ENCODE assay signal across 18 cellular contexts in the genomic region with DNA sequence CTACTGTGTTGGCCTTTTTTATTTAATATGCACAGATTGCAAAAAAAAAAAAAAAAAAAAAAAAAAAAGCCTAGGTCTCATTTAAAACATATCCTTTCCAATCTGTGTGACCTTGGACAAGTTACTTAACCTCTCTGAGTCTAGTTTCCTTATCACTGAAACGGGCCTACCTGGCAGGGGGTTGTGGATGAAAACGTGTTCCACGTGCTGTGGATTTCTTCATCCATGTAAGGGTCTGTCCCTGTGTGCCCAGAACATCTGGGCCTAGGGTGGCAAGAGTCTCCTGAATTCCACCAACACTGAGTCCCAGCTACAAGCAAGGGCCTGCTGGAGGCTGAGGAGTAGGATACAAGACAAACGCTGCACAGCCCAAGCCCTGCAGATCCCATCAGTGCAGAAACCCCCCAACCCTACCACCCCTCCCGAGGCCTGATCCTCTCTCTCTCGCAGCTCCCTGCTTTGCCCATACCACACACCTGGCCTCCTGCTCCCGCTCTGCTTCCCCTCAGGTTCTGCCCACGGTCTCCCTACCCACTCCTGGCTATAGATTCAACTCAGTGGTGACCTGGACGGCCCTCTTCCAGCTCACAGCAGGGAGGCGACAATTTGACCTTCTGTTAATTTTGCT. TPM values are rescaled to one million over a fixed set of nuclear protein-coding genes. Genes with fewer than 3 reads are reported as not detected.
DNase-seq lines count a peak whose midpoint lies in the region; ATAC-seq, FAIRE-seq and TF ChIP-seq lines count a peak whose summit lies in the region.
"Had no signal": no experiment of that assay in that cellular context is flagged by ENCODE, and none has a peak within 500 bp of the region (broad histone marks: within the 10 kb centered on the region; RNA-seq: fewer than 3 reads in every experiment).

No MANE protein-coding gene starts in this region.

- H3K4me2 ChIP-seq in BLaER1 treated with 17β-estradiol and CSF1 and Interleukin-3, amounts not matched to agents 10 nM and 100 nM = peak overlapping the region in 8 of 11 experiments; percentile 60 to 93 (median 84); a peak in 16 of 22 replicates
- H3K4me2 ChIP-seq in H9 (ENCODE audit: insufficient read depth, insufficient read length, low read length) = no peak overlapping the region

- no peak overlapping the region for H2BK12ac ChIP-seq in H9 (ENCODE audit: insufficient read length, low read depth, low read length)

- H2BK15ac ChIP-seq in H9 (ENCODE audit: low read depth, low read length) = no peak overlapping the region

- H3K4me1 Mint-ChIP-seq in H9 = peaks cover 3 to 24% of the 10 kb centered on the region in 2 experiments; a peak in 3 of 4 replicates
- H3K4me1 Mint-ChIP-seq in osteocyte (ENCODE audit: unreplicated experiment) = peaks cover 6% of the 10 kb centered on the region

- H3K56ac ChIP-seq in H9 (ENCODE audit: insufficient read length, low read depth, low read length) = no peak overlapping the region

- no peak overlapping the region for H2BK5ac ChIP-seq in H9 (ENCODE audit: insufficient read length, low read length)

- no peak for ATAC-seq in GM21360 (IDR thresholded peaks at IDR 0.05; ENCODE audit: unreplicated experiment)
- ATAC-seq: left lung, PC-3 had no signal

- no peak overlapping the region for H3K4me3 ChIP-seq in BLaER1 treated with 17β-estradiol and CSF1 and Interleukin-3, amounts not matched to agents 10 nM and 100 nM
- no peak overlapping the region for H3K4me3 ChIP-seq in coronary artery
- H3K4me3 ChIP-seq: left lung, SK-N-MC had no signal

- H3K36me3 Mint-ChIP-seq in H9 (ENCODE audit: insufficient read depth in 1 of 3, low read depth in 3 of 3) (no peaks in the 10 kb centered on the region), osteocyte (ENCODE audit: unreplicated experiment) (no peaks in the 10 kb centered on the region)
- H3K36me3 Mint-ChIP-seq: IgD-negative memory B cell had no signal

- no peak overlapping the region for H2BK120ac ChIP-seq in H9 (ENCODE audit: low read depth, low read length, poor library complexity, severe bottlenecking)

- H3K14ac ChIP-seq in H9 (ENCODE audit: insufficient read depth, low read length) = no peak overlapping the region

- no peak overlapping the region for H2AFZ ChIP-seq in H9 (ENCODE audit: low read length)

- no peaks in the 10 kb centered on the region for H3K9me3 ChIP-seq in BLaER1 treated with 17β-estradiol and CSF1 and Interleukin-3, amounts not matched to agents 10 nM and 100 nM (replicated peaks in 1 of 11)
- no peaks in the 10 kb centered on the region for H3K9me3 ChIP-seq in H9 (ENCODE audit: control insufficient read depth, low read depth, low read length)
- H3K9me3 ChIP-seq: BE2C, left lung had no signal

- H4K5ac ChIP-seq in H9 (ENCODE audit: insufficient read length, low read depth, low read length) = no peak overlapping the region

- no peak overlapping the region for H4K91ac ChIP-seq in H9 (ENCODE audit: insufficient read length, low read depth, low read length)

- peaks cover 4% of the 10 kb centered on the region for H3K23me2 ChIP-seq in H9 (ENCODE audit: insufficient read length, low read depth, low read length, poor library complexity, severe bottlenecking)

- FAIRE-seq in D721Med (lab: Jason Lieb, UNC) = no peak
- FAIRE-seq: endometrium had no signal

- no peaks in the 10 kb centered on the region for H3K36me3 ChIP-seq in BLaER1 treated with 17β-estradiol and CSF1 and Interleukin-3, amounts not matched to agents 10 nM and 100 nM
- H3K36me3 ChIP-seq: BE2C, left lung had no signal

- no peaks in the 10 kb centered on the region for H3K79me2 ChIP-seq in H9 (ENCODE audit: insufficient read depth, low read length)

- no peak for TF ChIP-seq CTCF in H9 (conservative IDR thresholded peaks at IDR 0.05)
- TF ChIP-seq CTCF in coronary artery (IDR thresholded peaks at IDR 0.05) = no peak
- no peak for TF ChIP-seq CTCF in osteocyte (IDR thresholded peaks at IDR 0.05)
- TF ChIP-seq CTCF in D721Med (IDR thresholded peaks at IDR 0.05; ENCODE audit: insufficient read depth, missing control alignments) = no peak

- H3K9me3 Mint-ChIP-seq in H9 = no peaks in the 10 kb centered on the region
- no peaks in the 10 kb centered on the region for H3K9me3 Mint-ChIP-seq in osteocyte (ENCODE audit: unreplicated experiment)
- H3K9me3 Mint-ChIP-seq: IgD-negative memory B cell had no signal

- H3K9ac ChIP-seq in BLaER1 treated with 17β-estradiol and CSF1 and Interleukin-3, amounts not matched to agents 10 nM and 100 nM = no peak overlapping the region
- no peak overlapping the region for H3K9ac ChIP-seq in H9 (ENCODE audit: extremely low read depth, insufficient read length, low read length)

- peak overlapping the region in 1 of 3 experiments; percentile 49; a peak in 1 of 7 replicates for H3K27ac Mint-ChIP-seq in H9
- H3K27ac Mint-ChIP-seq in osteocyte (ENCODE audit: unreplicated experiment) = no peak overlapping the region

- H3K27me3 Mint-ChIP-seq in H9 (ENCODE audit: low read depth) (peaks cover 80% of the 10 kb centered on the region), osteocyte (ENCODE audit: unreplicated experiment) (no peaks in the 10 kb centered on the region)
- H3K27me3 Mint-ChIP-seq: IgD-negative memory B cell had no signal

- H2AK5ac ChIP-seq in H9 (ENCODE audit: insufficient read length, low read length) = no peak overlapping the region

- H2BK20ac ChIP-seq in H9 (ENCODE audit: low read depth, low read length, poor library complexity, severe bottlenecking) = no peak overlapping the region

- H3K23ac ChIP-seq in H9 (ENCODE audit: insufficient read length, low read depth, low read length) = no peak overlapping the region

- WGBS in H9 (ENCODE audit: extremely low coverage, insufficient read length, low lambda C conversion rate) = no CpG with 5 or more reads among the region's 10 CpGs

- H3K27me3 ChIP-seq in BLaER1 treated with 17β-estradiol and CSF1 and Interleukin-3, amounts not matched to agents 10 nM and 100 nM = peaks cover 0 to 8% (median 0%) of the 10 kb centered on the region in 11 experiments; a peak in 4 of 22 replicates
- H3K27me3 ChIP-seq in H9 (ENCODE audit: insufficient read depth, low read length) = peaks cover 8% of the 10 kb centered on the region; the same call in 1 of the 2 replicates
- H3K27me3 ChIP-seq: BE2C had no signal

- DNase-seq in H9 (peak; percentile 24), coronary artery (ENCODE audit: low spot score) (peak; percentile 69), osteocyte (ENCODE audit: extremely low spot score, unreplicated experiment) (peak; percentile 56), D721Med (ENCODE audit: insufficient read length, low spot score) (no peak), cerebellar nuclear complex (lab: John Stamatoyannopoulos, UW) (no peak), NCI-H2029 treated with DMSO at 0.1 percent for 48 hours (lab: John Stamatoyannopoulos, UW) (no peak)
- DNase-seq: activated effector memory CD4-positive, alpha-beta T cell treated with Interleukin-2 at 50 U/mL for 16 hours; BE2C; NCI-H2081; NCI-H510A treated with DMSO at 0.1 percent for 48 hours; PC-3; trophoblast cell had no signal

- H3K18ac ChIP-seq in H9 (ENCODE audit: insufficient read length, low read depth, low read length) = no peak overlapping the region

- no peak overlapping the region for H3K4ac ChIP-seq in H9 (ENCODE audit: low read depth, low read length)

- no peaks in the 10 kb centered on the region; a peak in 3 of 22 replicates for H4K20me1 ChIP-seq in BLaER1 treated with 17β-estradiol and CSF1 and Interleukin-3, amounts not matched to agents 10 nM and 100 nM
- no peaks in the 10 kb centered on the region for H4K20me1 ChIP-seq in H9 (ENCODE audit: control insufficient read depth, insufficient read depth, insufficient read length)

- peaks cover 16 to 82% (median 61%) of the 10 kb centered on the region in 10 experiments for H3K4me1 ChIP-seq in BLaER1 treated with 17β-estradiol and CSF1 and Interleukin-3, amounts not matched to agents 10 nM and 100 nM
- H3K4me1 ChIP-seq in H9 (ENCODE audit: insufficient read depth, low read length) = no peaks in the 10 kb centered on the region
- H3K4me1 ChIP-seq: BE2C had no signal

- no peak overlapping the region for H3K27ac ChIP-seq in BLaER1 treated with 17β-estradiol and CSF1 and Interleukin-3, amounts not matched to agents 10 nM and 100 nM
- H3K27ac ChIP-seq in H9 (ENCODE audit: insufficient read length, low read depth, low read length) (no peak overlapping the region), coronary artery (no peak overlapping the region)
- H3K27ac ChIP-seq: left lung, SK-N-MC had no signal

- no peaks in the 10 kb centered on the region for H3K79me1 ChIP-seq in H9 (ENCODE audit: insufficient read depth, low read depth, low read length, poor library complexity, severe bottlenecking)

- no peak overlapping the region for H4K8ac ChIP-seq in H9 (replicated peaks; ENCODE audit: insufficient read length, low read depth, low read length)

- no peak overlapping the region for H3T11ph ChIP-seq in H9 (ENCODE audit: low read length)

- H3K4me3 Mint-ChIP-seq in H9 (no peak overlapping the region), osteocyte (ENCODE audit: unreplicated experiment) (no peak overlapping the region)

RNA-seq across cellular contexts. Expression of a gene that starts 4.7 kb away (rescaled TPM):
- total RNA-seq in H9 (2021) (5.0 and 5.2 TPM in 2 replicates), osteocyte (2.9 and 3.7 TPM in 2 replicates)

Comparison
In these comparisons a context has a peak if more than half of its experiments do, and no peak if none do; other contexts are left out.
1. DNase-seq: peak in H9 (single experiment), coronary artery (single experiment) and osteocyte (single experiment); none in D721Med (single experiment), cerebellar nuclear complex (0 of 2) and NCI-H2029 treated with DMSO at 0.1 percent for 48 hours (single experiment).